Comparison of ENCODE assay signal across 20 cellular contexts in the genomic region with DNA sequence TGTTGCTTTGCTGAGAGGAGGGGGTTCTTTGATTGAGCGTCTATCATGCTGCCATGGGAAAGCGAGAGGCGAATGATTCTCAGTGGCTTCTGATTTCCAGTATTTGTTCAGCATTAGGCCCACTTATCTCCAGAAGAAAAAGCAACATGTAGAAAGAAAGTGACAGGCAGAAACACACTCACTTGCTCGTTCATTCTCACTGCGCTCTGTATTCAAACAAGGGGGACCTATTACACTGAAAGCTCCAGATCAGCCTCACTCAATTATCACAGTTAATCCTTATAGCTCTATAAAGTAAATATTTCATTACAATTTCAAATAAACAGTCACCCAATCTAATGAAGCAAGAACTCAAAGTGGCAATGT.
A peak's percentile ranks its signal among the peaks of the same experiment; 100 is the strongest.
DNase-seq lines count a peak whose midpoint lies in the region; ATAC-seq, FAIRE-seq and TF ChIP-seq lines count a peak whose summit lies in the region.
"Had no signal": no experiment of that assay in that cellular context is flagged by ENCODE, and none has a peak within 500 bp of the region (broad histone marks: within the 10 kb centered on the region; RNA-seq: fewer than 3 reads in every experiment).

No MANE protein-coding gene starts in this region.

- H3K56ac ChIP-seq in H1 (replicated peaks; ENCODE audit: insufficient read length, low read depth, low read length), result no peak overlapping the region

- H3K9me3 ChIP-seq in HUES6 (ENCODE audit: control insufficient read depth, insufficient read depth, low read depth, low read length), result no peaks in the 10 kb centered on the region
- no peaks in the 10 kb centered on the region for H3K9me3 ChIP-seq in H1 (ENCODE audit: insufficient read depth in 2 of 2, low read depth in 1 of 2, low read length in 1 of 2)
- no peaks in the 10 kb centered on the region for H3K9me3 ChIP-seq in neural cell (ENCODE audit: low read length)
- no peaks in the 10 kb centered on the region for H3K9me3 ChIP-seq in testis
- H3K9me3 ChIP-seq: left lung, mucosa of descending colon, SJCRH30, suprapubic skin had no signal

- H3K9me2 ChIP-seq in neural cell (ENCODE audit: insufficient read depth, low read length), result no peaks in the 10 kb centered on the region

- H4K20me1 ChIP-seq in H1 (replicated peaks in 1 of 2; ENCODE audit: control insufficient read depth in 1 of 2, insufficient read depth in 2 of 2, low read length in 2 of 2), result no peaks in the 10 kb centered on the region
- H4K20me1 ChIP-seq in neural cell (ENCODE audit: insufficient read depth), result no peaks in the 10 kb centered on the region

- H3K4me1 ChIP-seq in HUES6 (ENCODE audit: control insufficient read depth, insufficient read depth, low read length) (peaks cover 24% of the 10 kb centered on the region), H1 (replicated peaks in 1 of 4; ENCODE audit: control insufficient read depth in 3 of 4, insufficient read depth in 4 of 4, low read length in 3 of 4) (peaks cover 0 to 12% (median 4%) of the 10 kb centered on the region in 4 experiments; a peak in 5 of 7 replicates), testis (no peaks in the 10 kb centered on the region)
- H3K4me1 ChIP-seq: suprapubic skin had no signal

- no peak overlapping the region for H4K8ac ChIP-seq in H1 (ENCODE audit: extremely low read depth, insufficient read depth, low read length)

- DNase-seq in DMS153 (lab: John Stamatoyannopoulos, UW) (peak; percentile 38), H1 (ENCODE audit: low read depth in 1 of 2, low spot score in 2 of 2) (no peak), testis (no peak)
- DNase-seq in stimulated activated CD4-positive, alpha-beta T cell treated with anti-CD3 and anti-CD28 coated beads, Interleukin-1b, Interleukin-23, amount 100 ng/mL, for 48 hours, result no peak
- DNase-seq: activated CD4-positive, alpha-beta T cell treated with anti-CD3 and anti-CD28 coated beads, Interleukin-2, amount 10 ng/mL, durations not matched to agents 7 days and 5 days; activated naive CD8-positive, alpha-beta T cell treated with anti-CD3 and anti-CD28 coated beads for 36 hours; GDM1; immature natural killer cell; mucosa of descending colon; MV-4-11; occipital lobe had no signal

- H2AFZ ChIP-seq in H1 (ENCODE audit: low read length) (peak overlapping the region; percentile 77; the same call in 1 of the 2 replicates), neural cell (ENCODE audit: low read depth, low read length) (no peak overlapping the region)

- no peak for TF ChIP-seq RAD21 in H1 (IDR thresholded peaks at IDR 0.05 in 1 of 2, conservative IDR thresholded peaks at IDR 0.05 in 1 of 2; ENCODE audit: low read depth in 2 of 2, low read length in 2 of 2)
- peak; percentile 27 for TF ChIP-seq RAD21 in neural cell (conservative IDR thresholded peaks at IDR 0.05)

- H3K27ac ChIP-seq in HUES6 (ENCODE audit: low read depth, low read length), result peak overlapping the region; percentile 70; the same call in 1 of the 2 replicates
- H3K27ac ChIP-seq in H1 (ENCODE audit: low read depth, low read length), result no peak overlapping the region
- peak overlapping the region; percentile 57 for H3K27ac ChIP-seq in neural cell (ENCODE audit: low read length)
- H3K27ac ChIP-seq in testis, result no peak overlapping the region
- H3K27ac ChIP-seq: SJCRH30, suprapubic skin had no signal

- intact Hi-C loops in testis (cut with DNase I; ENCODE audit: low total_unique reads), result no loop called here

- H3K23me2 ChIP-seq in H1 (ENCODE audit: low read depth, low read length), result no peaks in the 10 kb centered on the region

- no peak overlapping the region for H2BK20ac ChIP-seq in H1 (ENCODE audit: low read length)

- H3K4me2 ChIP-seq in H1 (ENCODE audit: insufficient read depth in 1 of 2, low read depth in 2 of 2, low read length in 2 of 2) (peak overlapping the region; percentile 55 to 56), neural cell (ENCODE audit: low read length) (peak overlapping the region; percentile 64)

- POLR2A ChIA-PET in H1 (lab: Charles Lee; ENCODE audit: partially characterized antibody), result no interaction called here

- 49% methylated on average over 5 of the region's 5 CpGs; no CpG with 5 or more reads in 1 of the 2 experiments for WGBS in H1 (ENCODE audit: extremely low coverage in 1 of 2, insufficient coverage in 1 of 2, insufficient read length in 1 of 2, insufficient replicate concordance in 2 of 2, low coverage in 1 of 2, low lambda C conversion rate in 2 of 2, missing lambda C conversion rate in 1 of 2), 2 experiments
- WGBS in testis, 2 donors, result 84 to 87% methylated on average over 5 of the region's 5 CpGs

- CTCF ChIA-PET in H1 (lab: Charles Lee; ENCODE audit: partially characterized antibody), result no interaction called here

- H3F3A ChIP-seq in neural cell (ENCODE audit: insufficient read depth, low read length, poor library complexity, severe bottlenecking), result peaks cover 8% of the 10 kb centered on the region

- no peak overlapping the region for H2BK15ac ChIP-seq in H1 (ENCODE audit: low read length)

- H2AK5ac ChIP-seq in H1 (ENCODE audit: low read depth, low read length), result no peak overlapping the region

- H4K5ac ChIP-seq in H1 (ENCODE audit: insufficient read length, low read depth, low read length), result no peak overlapping the region

- FAIRE-seq in H1 (lab: Jason Lieb, UNC), result no peak
- FAIRE-seq: K562 had no signal

- no peak overlapping the region for H3K18ac ChIP-seq in H1 (ENCODE audit: extremely low read depth, low read length)

- H3K4ac ChIP-seq in H1 (replicated peaks; ENCODE audit: insufficient read length, low read depth, low read length), result no peak overlapping the region

- H3K36me3 ChIP-seq in HUES6 (ENCODE audit: control insufficient read depth, insufficient read depth, low read length), result no peaks in the 10 kb centered on the region
- no peaks in the 10 kb centered on the region for H3K36me3 ChIP-seq in H1 (ENCODE audit: control insufficient read depth in 2 of 4, insufficient read depth in 4 of 4, low read length in 3 of 4)
- H3K36me3 ChIP-seq in neural cell (ENCODE audit: insufficient read depth, low read length), result no peaks in the 10 kb centered on the region
- H3K36me3 ChIP-seq in testis (ENCODE audit: low read depth, missing control alignments), result no peaks in the 10 kb centered on the region
- H3K36me3 ChIP-seq: left lung, SJCRH30, suprapubic skin had no signal

- H3K79me2 ChIP-seq in H1 (ENCODE audit: control insufficient read depth in 1 of 2, insufficient read depth in 2 of 2, low read length in 2 of 2) (no peaks in the 10 kb centered on the region), neural cell (replicated peaks; ENCODE audit: insufficient read depth, low read length) (no peaks in the 10 kb centered on the region)

- H3K9ac ChIP-seq in HUES6 (ENCODE audit: low read length), result peak overlapping the region; percentile 32
- H3K9ac ChIP-seq in H1 (replicated peaks in 1 of 4; ENCODE audit: extremely low read depth in 1 of 4, low read depth in 3 of 4, low read length in 3 of 4), result no peak overlapping the region
- peak overlapping the region; percentile 27 for H3K9ac ChIP-seq in neural cell (ENCODE audit: low read length)

- peak overlapping the region; percentile 13; the same call in 1 of the 2 replicates for H2BK12ac ChIP-seq in H1 (ENCODE audit: low read depth, low read length)

- no peak overlapping the region for H3K14ac ChIP-seq in H1 (ENCODE audit: insufficient read length)

- no peaks in the 10 kb centered on the region for H3K27me3 ChIP-seq in HUES6 (ENCODE audit: control insufficient read depth, insufficient read depth, low read length)
- H3K27me3 ChIP-seq in H1 (replicated peaks in 1 of 4; ENCODE audit: control insufficient read depth in 3 of 4, extremely low read depth in 1 of 4, insufficient read depth in 3 of 4, low read length in 3 of 4), result peaks cover 0 to 1% (median 0%) of the 10 kb centered on the region in 4 experiments; a peak in 1 of 7 replicates
- no peaks in the 10 kb centered on the region for H3K27me3 ChIP-seq in neural cell (ENCODE audit: insufficient read depth, low read depth, low read length)
- no peaks in the 10 kb centered on the region for H3K27me3 ChIP-seq in testis
- H3K27me3 ChIP-seq: left lung, SJCRH30, suprapubic skin had no signal

- no peak for ATAC-seq in HG03521 (IDR thresholded peaks at IDR 0.05; ENCODE audit: unreplicated experiment)
- ATAC-seq: activated T-helper 17 cell treated with anti-CD3 and anti-CD28 coated beads, Interleukin-2, amount 50 U/mL, for 72 hours; K562; mucosa of descending colon; right cardiac atrium had no signal

- H3K23ac ChIP-seq in H1 (ENCODE audit: insufficient read length), result no peak overlapping the region

- TF ChIP-seq CTCF in H1 (IDR thresholded peaks at IDR 0.05; ENCODE audit: control extremely low read depth in 1 of 3, insufficient read depth in 1 of 3, low read depth in 1 of 3, low read length in 3 of 3) (no peak), neural cell (IDR thresholded peaks at IDR 0.05; ENCODE audit: poor library complexity, severe bottlenecking) (no peak), testis (IDR thresholded peaks at IDR 0.05) (no peak)

- TF ChIP-seq EP300 in H1 (IDR thresholded peaks at IDR 0.05; ENCODE audit: borderline replicate concordance in 1 of 2, low read depth in 2 of 2, low read length in 2 of 2) (no peak), neural cell (conservative IDR thresholded peaks at IDR 0.05; ENCODE audit: poor library complexity, severe bottlenecking) (peak; percentile 84)

- peak overlapping the region; percentile 38; the same call in 1 of the 2 replicates for H2BK5ac ChIP-seq in H1 (ENCODE audit: low read depth, low read length)

- H4K91ac ChIP-seq in H1 (replicated peaks; ENCODE audit: insufficient read length, low read length), result no peak overlapping the region

- H2BK120ac ChIP-seq in H1 (replicated peaks; ENCODE audit: low read depth, low read length), result no peak overlapping the region

- TF ChIP-seq POLR2A in H1 (IDR thresholded peaks at IDR 0.05; ENCODE audit: control extremely low read depth in 1 of 2, low read depth in 2 of 2, low read length in 2 of 2), result no peak
- no peak for TF ChIP-seq POLR2A in testis (IDR thresholded peaks at IDR 0.05)

- H3K4me3 ChIP-seq in HUES6 (ENCODE audit: low read depth, low read length) (peak overlapping the region; percentile 2; the same call in 1 of the 2 replicates), H1 (ENCODE audit: extremely low read depth in 1 of 4, insufficient read depth in 2 of 4, low read depth in 3 of 4, low read length in 4 of 4) (peak overlapping the region in 2 of 4 experiments; percentile 2 to 40; a peak in 2 of 8 replicates), neural cell (ENCODE audit: low read length) (peak overlapping the region; percentile 57), testis (no peak overlapping the region)
- H3K4me3 ChIP-seq: K562, left lung, mucosa of descending colon, SJCRH30, suprapubic skin had no signal

- H3K79me1 ChIP-seq in H1 (ENCODE audit: low read depth, low read length), result no peaks in the 10 kb centered on the region

TF ChIP-seq in H1, 55 proteins besides CTCF, POLR2A, EP300 and RAD21 (continues in another document):
- TF ChIP-seq NANOG (IDR thresholded peaks at IDR 0.05; ENCODE audit: insufficient read depth, low read depth, low read length, poor library complexity, severe bottlenecking), result no peak
- no peak for TF ChIP-seq JUN (IDR thresholded peaks at IDR 0.05; ENCODE audit: low read depth, low read length)

Comparison
In these comparisons a context has a peak if more than half of its experiments do, and no peak if none do; other contexts are left out.
1. H3K27ac ChIP-seq: peak in HUES6 (single experiment) and neural cell (single experiment); none in H1 (single experiment) and testis (0 of 2).
2. H3K4me3 ChIP-seq: peak in HUES6 (single experiment) and neural cell (single experiment); none in testis (0 of 2).
3. H3K9ac ChIP-seq: peak in HUES6 (single experiment) and neural cell (single experiment); none in H1 (0 of 4).